ENCODE assay signal across 11 cellular contexts in genomic region chr2:99487906-99488305, GRCh38. TPM values are rescaled to one million over a fixed set of nuclear protein-coding genes. Genes with fewer than 3 reads are reported as not detected.
A peak's percentile ranks its signal among the peaks of the same experiment; 100 is the strongest.
DNase-seq lines count a peak whose midpoint lies in the region; ATAC-seq and TF ChIP-seq lines count a peak whose summit lies in the region.
"Had no signal": no experiment of that assay in that cellular context is flagged by ENCODE, and none has a peak within 500 bp of the region (broad histone marks: within the 10 kb centered on the region; RNA-seq: fewer than 3 reads in every experiment).

No MANE protein-coding gene starts in this region.

- H3K36me3 ChIP-seq in HUES64 (ENCODE audit: insufficient read depth, low read length) (no peaks in the 10 kb centered on the region), adipocyte (ENCODE audit: control insufficient read depth, insufficient read depth, low read length, severe bottlenecking) (no peaks in the 10 kb centered on the region)

- H3K4me1 ChIP-seq in HUES64 (ENCODE audit: insufficient read depth, low read length) (peaks cover 25% of the 10 kb centered on the region; the same call in 1 of the 2 replicates), adipocyte (ENCODE audit: control insufficient read depth, insufficient read depth, low read length) (peaks cover 19% of the 10 kb centered on the region)

- peaks cover 14% of the 10 kb centered on the region for H3K36me3 Mint-ChIP-seq in activated CD4-positive, alpha-beta T cell treated with anti-CD3 and anti-CD28 coated beads for 36 hours (ENCODE audit: low read depth)
- H3K36me3 Mint-ChIP-seq in naive B cell, result peaks cover 0 to 8% of the 10 kb centered on the region in 2 donors

- H3K4me3 Mint-ChIP-seq in activated CD4-positive, alpha-beta T cell treated with anti-CD3 and anti-CD28 coated beads for 36 hours, result peak overlapping the region; percentile 89
- H3K4me3 Mint-ChIP-seq in naive B cell, result peak overlapping the region in 6 of 8 donors; percentile 96 to 99 (median 98)

- 69% methylated on average over 3 of the region's 4 CpGs for WGBS in HUES64

- no peak for DNase-seq in activated CD4-positive, alpha-beta T cell treated with anti-CD3 and anti-CD28 coated beads for 36 hours
- no peak for DNase-seq in activated CD4-positive, alpha-beta T cell treated with anti-CD3 and anti-CD28 coated beads, Interleukin-2, amount 50 U/mL, for 48 hours
- no peak for DNase-seq in adipocyte (ENCODE audit: low read depth)
- DNase-seq in naive B cell, result no peak
- no peak for DNase-seq in GM10248 (ENCODE audit: extremely low spot score)
- no peak for DNase-seq in NCI-H446 (lab: John Stamatoyannopoulos, UW)
- DNase-seq: body of pancreas had no signal

- POLR2A ChIA-PET in activated CD4-positive, alpha-beta T cell treated with anti-CD3 and anti-CD28 coated beads for 36 hours (lab: Charles Lee), result interaction anchor here (0.6 kb wide), 1 partner anchor 792 kb away, joined by 3 read pairs; no protein-coding TSS in a partner anchor
- POLR2A ChIA-PET in GM10248 (lab: Yijun Ruan, JAX), result no interaction called here

- no peaks in the 10 kb centered on the region for H3K27me3 Mint-ChIP-seq in activated CD4-positive, alpha-beta T cell treated with anti-CD3 and anti-CD28 coated beads for 36 hours
- no peaks in the 10 kb centered on the region for H3K27me3 Mint-ChIP-seq in naive B cell

- H3K27ac ChIP-seq in HUES64 (ENCODE audit: low read depth, low read length), result no peak overlapping the region

- peak overlapping the region; percentile 19 for H3K27ac Mint-ChIP-seq in activated CD4-positive, alpha-beta T cell treated with anti-CD3 and anti-CD28 coated beads for 36 hours
- H3K27ac Mint-ChIP-seq in naive B cell, result peak overlapping the region in 3 of 6 donors; percentile 34 to 94 (median 83)

- no peaks in the 10 kb centered on the region for H3K9me3 ChIP-seq in HUES64 (ENCODE audit: insufficient read depth, low read depth, low read length)
- H3K9me3 ChIP-seq in adipocyte (ENCODE audit: control insufficient read depth, low read length), result no peaks in the 10 kb centered on the region
- H3K9me3 ChIP-seq: A549, body of pancreas had no signal

- intact Hi-C loops in activated CD4-positive, alpha-beta T cell treated with anti-CD3 and anti-CD28 coated beads for 36 hours (cut with DNase I, micrococcal nuclease), result loop anchor here (2.0 to 10.0 kb wide), 4 partner anchors 306 to 1765 kb away; partner anchors contain the start of genes CNOT11 (in 1 of the 2), LIPT1 (in 1 of the 2), MITD1 (in 1 of the 2) and MRPL30 (in 1 of the 2)

- no peak for TF ChIP-seq CTCF in GM10248 (IDR thresholded peaks at IDR 0.05; ENCODE audit: control extremely low read depth, extremely low read depth, low read depth, missing control alignments)

- no peaks in the 10 kb centered on the region for H3K9me3 Mint-ChIP-seq in activated CD4-positive, alpha-beta T cell treated with anti-CD3 and anti-CD28 coated beads for 36 hours (ENCODE audit: low read depth)
- no peaks in the 10 kb centered on the region for H3K9me3 Mint-ChIP-seq in naive B cell
- H3K9me3 Mint-ChIP-seq: neural crest cell had no signal

- ATAC-seq in activated CD4-positive, alpha-beta T cell treated with anti-CD3 and anti-CD28 coated beads for 36 hours, result no peak
- ATAC-seq in naive B cell (ENCODE audit: low read depth in 2 of 2), result no peak
- no peak for ATAC-seq in GM21825 (IDR thresholded peaks at IDR 0.05; ENCODE audit: unreplicated experiment)
- ATAC-seq: body of pancreas had no signal

- peaks cover 43% of the 10 kb centered on the region for H3K4me1 Mint-ChIP-seq in activated CD4-positive, alpha-beta T cell treated with anti-CD3 and anti-CD28 coated beads for 36 hours
- H3K4me1 Mint-ChIP-seq in naive B cell, result peaks cover 28 to 42% (median 39%) of the 10 kb centered on the region in 3 donors

- CTCF ChIA-PET in activated CD4-positive, alpha-beta T cell treated with anti-CD3 and anti-CD28 coated beads for 36 hours (lab: Charles Lee), result interaction anchor here (0.9 kb wide), 1 partner anchor 298 kb away, joined by 4 read pairs; no protein-coding TSS in a partner anchor
- CTCF ChIA-PET in GM10248 (lab: Yijun Ruan, JAX), result interaction anchor here (1.3 kb wide), 1 partner anchor 130 kb away, joined by 3 read pairs; no protein-coding TSS in a partner anchor

- peak overlapping the region; percentile 73 for H3K4me3 ChIP-seq in HUES64 (ENCODE audit: low read length)
- H3K4me3 ChIP-seq in adipocyte (ENCODE audit: low read length), result peak overlapping the region; percentile 97

- H3K27me3 ChIP-seq in HUES64 (ENCODE audit: insufficient read depth, low read length) (no peaks in the 10 kb centered on the region), adipocyte (replicated peaks; ENCODE audit: control insufficient read depth, insufficient read depth, low read length) (no peaks in the 10 kb centered on the region)
- H3K27me3 ChIP-seq: body of pancreas had no signal

- H3K9ac ChIP-seq in HUES64 (ENCODE audit: low read depth, low read length), result no peak overlapping the region
- H3K9ac ChIP-seq in adipocyte (ENCODE audit: low read length), result peak overlapping the region; percentile 93

RNA-seq across cellular contexts. Expression of gene REV1, which starts 1.9 kb away (rescaled TPM):
- 10 to 100 TPM; 30.0 to 38.2 TPM for total RNA-seq in activated CD4-positive, alpha-beta T cell treated with anti-CD3 and anti-CD28 coated beads for 36 hours
- polyA plus RNA-seq in HUES64 (2013, experiment 1 of 2), result 19.5 TPM
- polyA plus RNA-seq in HUES64 (2013, experiment 2 of 2), result 17.9 TPM
- polyA plus RNA-seq in naive B cell (ENCODE audit: low read depth in 6 of 6), result 10 to 100 TPM; 14.7 to 25.8 (median 17.9) TPM
